Comparison of ENCODE assay signal across 22 cellular contexts in genomic region chr6:44166591-44167184, GRCh38. TPM values are rescaled to one million over a fixed set of nuclear protein-coding genes. Genes with fewer than 3 reads are reported as not detected.
DNase-seq lines count a peak whose midpoint lies in the region; ATAC-seq, FAIRE-seq and TF ChIP-seq lines count a peak whose summit lies in the region.
"Had no signal": no experiment of that assay in that cellular context is flagged by ENCODE, and none has a peak within 500 bp of the region (broad histone marks: within the 10 kb centered on the region; RNA-seq: fewer than 3 reads in every experiment).

No MANE protein-coding gene starts in this region.

- peak overlapping the region; percentile 33 for H3K9ac ChIP-seq in mesendoderm (ENCODE audit: low read length)

- CTCF ChIA-PET in activated CD8-positive, alpha-beta T cell treated with anti-CD3 and anti-CD28 coated beads, Interleukin-2, amount 10 ng/mL, durations not matched to agents 7 days and 5 days (lab: Charles Lee): interaction anchor here (1.0 kb wide), 1 partner anchor 68 kb away, joined by 3 read pairs; no protein-coding TSS in a partner anchor

- no peak overlapping the region for H3K4ac ChIP-seq in mesendoderm (ENCODE audit: low read depth, low read length)

- no peak overlapping the region for H2AK5ac ChIP-seq in mesendoderm (ENCODE audit: low read length)

- peaks cover 5% of the 10 kb centered on the region for H3K4me1 ChIP-seq in mesendoderm (ENCODE audit: control insufficient read depth, low read depth, low read length)
- H3K4me1 ChIP-seq: sigmoid colon, tibial artery had no signal

- H3K79me2 ChIP-seq in mesendoderm (ENCODE audit: control insufficient read depth, insufficient read depth, low read length): no peaks in the 10 kb centered on the region

- H3K79me1 ChIP-seq in mesendoderm (ENCODE audit: low read length): no peaks in the 10 kb centered on the region

- peak overlapping the region; percentile 63 for H3K27ac Mint-ChIP-seq in activated CD8-positive, alpha-beta T cell treated with anti-CD3 and anti-CD28 coated beads, Interleukin-2, amount 10 ng/mL, durations not matched to agents 7 days and 5 days

- peak; percentile 28 for DNase-seq in ELR (ENCODE audit: low read depth)
- peak; percentile 31 for DNase-seq in MV-4-11 (lab: John Stamatoyannopoulos, UW)
- no peak for DNase-seq in activated CD8-positive, alpha-beta T cell treated with anti-CD3 and anti-CD28 coated beads, Interleukin-2, amount 10 ng/mL, durations not matched to agents 7 days and 5 days
- peak; percentile 62 for DNase-seq in mesendoderm
- no peak for DNase-seq in GM12891 (ENCODE audit: insufficient read length, low spot score)
- DNase-seq in NCI-H2196 (lab: John Stamatoyannopoulos, UW; ENCODE audit: unreplicated experiment): no peak
- DNase-seq in pons (ENCODE audit: low spot score): no peak
- DNase-seq: amniotic stem cell; C1 segment of cervical spinal cord; DMS79 treated with DMSO at 0.1 percent for 48 hours; GOT3; NCI-H1417; sigmoid colon; stimulated activated CD4-positive, alpha-beta T cell treated with anti-CD3 and anti-CD28 coated beads, Interleukin-2, amount 100 ng/mL, for 48 hours; stimulated activated CD8-positive, alpha-beta memory T cell treated with anti-CD3 and anti-CD28 coated beads, Interleukin-4, amount 100 ng/mL, for 48 hours; tibial artery had no signal

- H2BK5ac ChIP-seq in mesendoderm (ENCODE audit: low read length): no peak overlapping the region

- H3K27me3 ChIP-seq in mesendoderm (ENCODE audit: insufficient read depth, low read length, poor library complexity): no peaks in the 10 kb centered on the region
- H3K27me3 ChIP-seq: SJCRH30 had no signal

- H3K56ac ChIP-seq in mesendoderm (ENCODE audit: low read length): peak overlapping the region; percentile 73

- H3K36me3 Mint-ChIP-seq in activated CD8-positive, alpha-beta T cell treated with anti-CD3 and anti-CD28 coated beads, Interleukin-2, amount 10 ng/mL, durations not matched to agents 7 days and 5 days (ENCODE audit: low read depth): no peaks in the 10 kb centered on the region

- no peaks in the 10 kb centered on the region for H3K9me3 Mint-ChIP-seq in activated CD8-positive, alpha-beta T cell treated with anti-CD3 and anti-CD28 coated beads, Interleukin-2, amount 10 ng/mL, durations not matched to agents 7 days and 5 days (ENCODE audit: insufficient read depth)
- H3K9me3 Mint-ChIP-seq: activated T-helper 17 cell treated with anti-CD3 and anti-CD28 coated beads, Interleukin-2, amount 50 U/mL, for 72 hours had no signal

- FAIRE-seq in GM12891 (lab: Jason Lieb, UNC): no peak
- FAIRE-seq: frontal cortex had no signal

- H4K8ac ChIP-seq in mesendoderm (ENCODE audit: low read depth, low read length): no peak overlapping the region

- POLR2A ChIA-PET in activated CD8-positive, alpha-beta T cell treated with anti-CD3 and anti-CD28 coated beads, Interleukin-2, amount 10 ng/mL, durations not matched to agents 7 days and 5 days (lab: Charles Lee): interaction anchor here (1.4 kb wide), 1 partner anchor 80 kb away, joined by 4 read pairs; the partner anchor contains the start of gene HSP90AB1

- H4K5ac ChIP-seq in mesendoderm (ENCODE audit: low read length): no peak overlapping the region

- no peak for TF ChIP-seq POLR2A in GM12891 (IDR thresholded peaks at IDR 0.05; ENCODE audit: low read depth, low read length)

- WGBS in mesendoderm (ENCODE audit: extremely low coverage, insufficient coverage, low lambda C conversion rate): no CpG with 5 or more reads among the region's 16 CpGs

- H3K4me2 ChIP-seq in mesendoderm (ENCODE audit: low read length): no peak overlapping the region

- peak overlapping the region; percentile 9 for H3K18ac ChIP-seq in mesendoderm (ENCODE audit: low read length)

- H3K36me3 ChIP-seq in mesendoderm (ENCODE audit: control insufficient read depth, insufficient read depth, low read length): no peaks in the 10 kb centered on the region
- H3K36me3 ChIP-seq: sigmoid colon, SJCRH30, tibial artery had no signal

- peaks cover 18% of the 10 kb centered on the region for H3K27me3 Mint-ChIP-seq in activated CD8-positive, alpha-beta T cell treated with anti-CD3 and anti-CD28 coated beads, Interleukin-2, amount 10 ng/mL, durations not matched to agents 7 days and 5 days (ENCODE audit: low read depth)

- ATAC-seq in activated CD8-positive, alpha-beta T cell treated with anti-CD3 and anti-CD28 coated beads, Interleukin-2, amount 10 ng/mL, durations not matched to agents 7 days and 5 days: peak; percentile 22
- ATAC-seq in HG02642 (IDR thresholded peaks at IDR 0.05; ENCODE audit: poor library complexity, unreplicated experiment): no peak
- ATAC-seq: activated T-helper 17 cell treated with anti-CD3 and anti-CD28 coated beads, Interleukin-2, amount 50 U/mL, for 72 hours had no signal

- no peak overlapping the region for H2BK120ac ChIP-seq in mesendoderm (ENCODE audit: low read depth, low read length)

- H3K4me1 Mint-ChIP-seq in activated CD8-positive, alpha-beta T cell treated with anti-CD3 and anti-CD28 coated beads, Interleukin-2, amount 10 ng/mL, durations not matched to agents 7 days and 5 days (ENCODE audit: low read depth): peaks cover 13% of the 10 kb centered on the region

- no peak overlapping the region for H3K23ac ChIP-seq in mesendoderm (ENCODE audit: low read length)

- H2BK15ac ChIP-seq in mesendoderm (replicated peaks; ENCODE audit: low read depth): no peak overlapping the region

- H3K4me3 ChIP-seq in mesendoderm (ENCODE audit: low read length): no peak overlapping the region
- H3K4me3 ChIP-seq: sigmoid colon, SJCRH30, tibial artery had no signal

- H3K27ac ChIP-seq in mesendoderm (ENCODE audit: low read depth, low read length): no peak overlapping the region
- H3K27ac ChIP-seq: sigmoid colon, SJCRH30, tibial artery had no signal

- H3K4me3 Mint-ChIP-seq in activated CD8-positive, alpha-beta T cell treated with anti-CD3 and anti-CD28 coated beads, Interleukin-2, amount 10 ng/mL, durations not matched to agents 7 days and 5 days: no peak overlapping the region
- H3K4me3 Mint-ChIP-seq: activated T-helper 17 cell treated with anti-CD3 and anti-CD28 coated beads, Interleukin-2, amount 50 U/mL, for 72 hours had no signal

TF ChIP-seq in GM12891, 5 proteins besides CTCF, POLR2A, EP300 and RAD21:
- TF ChIP-seq PAX5 (IDR thresholded peaks at IDR 0.05; ENCODE audit: insufficient read depth, low read length, severe bottlenecking) (no peak), TAF1 (IDR thresholded peaks at IDR 0.05; ENCODE audit: low read depth, low read length) (no peak), POLR2AphosphoS5 (IDR thresholded peaks at IDR 0.05; ENCODE audit: low read depth, low read length) (no peak), POU2F2 (IDR thresholded peaks at IDR 0.05; ENCODE audit: low read depth, low read length) (no peak), SPI1 (IDR thresholded peaks at IDR 0.05; ENCODE audit: low read depth, low read length) (no peak)

RNA-seq across cellular contexts. Expression of gene CAPN11, which starts 8.1 kb away (rescaled TPM):
- total RNA-seq in activated CD8-positive, alpha-beta T cell treated with anti-CD3 and anti-CD28 coated beads, Interleukin-2, amount 10 ng/mL, durations not matched to agents 7 days and 5 days: under 1 TPM; 0.58 to 0.70 TPM
- polyA plus RNA-seq in mesendoderm (2013, experiment 1 of 2): 0.18 TPM
- 0.22 TPM for polyA plus RNA-seq in mesendoderm (2013, experiment 2 of 2)
- 1.2 TPM for polyA plus RNA-seq in GM12891 (2012; ENCODE audit: low read depth, missing spikeins)
- total RNA-seq: cerebellum, frontal cortex had no signal
- polyA plus RNA-seq: neural cell had no signal

RNA-seq across cellular contexts. Expression of gene TMEM63B, which starts 39.3 kb away (rescaled TPM):
- 10 to 100 TPM; 15.5 to 17.9 TPM for total RNA-seq in activated CD8-positive, alpha-beta T cell treated with anti-CD3 and anti-CD28 coated beads, Interleukin-2, amount 10 ng/mL, durations not matched to agents 7 days and 5 days
- 17.8 TPM for polyA plus RNA-seq in mesendoderm (2013, experiment 1 of 2)
- 17.9 TPM for polyA plus RNA-seq in mesendoderm (2013, experiment 2 of 2)
- 7.0 TPM for polyA plus RNA-seq in GM12891 (2012; ENCODE audit: low read depth, missing spikeins)

RNA-seq across cellular contexts. Expression of gene MRPL14, which starts 39.4 kb away (rescaled TPM):
- total RNA-seq in activated CD8-positive, alpha-beta T cell treated with anti-CD3 and anti-CD28 coated beads, Interleukin-2, amount 10 ng/mL, durations not matched to agents 7 days and 5 days: 10 to 100 TPM; 57.3 to 60.9 TPM
- 90.4 TPM for polyA plus RNA-seq in mesendoderm (2013, experiment 1 of 2)
- 90.0 TPM for polyA plus RNA-seq in mesendoderm (2013, experiment 2 of 2)
- polyA plus RNA-seq in GM12891 (2012; ENCODE audit: low read depth, missing spikeins): 82.0 TPM

RNA-seq across cellular contexts. Expression of gene MYMX, which starts 50.0 kb away (rescaled TPM):
- total RNA-seq in activated CD8-positive, alpha-beta T cell treated with anti-CD3 and anti-CD28 coated beads, Interleukin-2, amount 10 ng/mL, durations not matched to agents 7 days and 5 days: not detected
- polyA plus RNA-seq in mesendoderm (2013, experiment 1 of 2): 0.97 TPM
- polyA plus RNA-seq in mesendoderm (2013, experiment 2 of 2): 0.98 TPM
- 0.12 TPM for polyA plus RNA-seq in GM12891 (2012; ENCODE audit: low read depth, missing spikeins)
- total RNA-seq: activated T-helper 17 cell treated with anti-CD3 and anti-CD28 coated beads, Interleukin-2, amount 50 U/mL, for 72 hours; cerebellum; frontal cortex; sigmoid colon had no signal
- polyA plus RNA-seq: neural cell had no signal

RNA-seq across cellular contexts. Expression of gene SLC29A1, which starts 56.7 kb away (rescaled TPM):
- 10 to 100 TPM; 49.2 to 53.4 TPM for total RNA-seq in activated CD8-positive, alpha-beta T cell treated with anti-CD3 and anti-CD28 coated beads, Interleukin-2, amount 10 ng/mL, durations not matched to agents 7 days and 5 days
- 76.7 TPM for polyA plus RNA-seq in mesendoderm (2013, experiment 1 of 2)
- 79.0 TPM for polyA plus RNA-seq in mesendoderm (2013, experiment 2 of 2)
- 37.6 TPM for polyA plus RNA-seq in GM12891 (2012; ENCODE audit: low read depth, missing spikeins)

Comparison
In these comparisons a context has a peak if more than half of its experiments do, and no peak if none do; other contexts are left out.
1. DNase-seq: peak in ELR (single experiment), MV-4-11 (single experiment) and mesendoderm (single experiment); none in activated CD8-positive, alpha-beta T cell treated with anti-CD3 and anti-CD28 coated beads, Interleukin-2, amount 10 ng/mL, durations not matched to agents 7 days and 5 days (single experiment), GM12891 (single experiment), NCI-H2196 (single experiment) and pons (single experiment).